ENCODE assay signal across 7 cellular contexts in the genomic region with DNA sequence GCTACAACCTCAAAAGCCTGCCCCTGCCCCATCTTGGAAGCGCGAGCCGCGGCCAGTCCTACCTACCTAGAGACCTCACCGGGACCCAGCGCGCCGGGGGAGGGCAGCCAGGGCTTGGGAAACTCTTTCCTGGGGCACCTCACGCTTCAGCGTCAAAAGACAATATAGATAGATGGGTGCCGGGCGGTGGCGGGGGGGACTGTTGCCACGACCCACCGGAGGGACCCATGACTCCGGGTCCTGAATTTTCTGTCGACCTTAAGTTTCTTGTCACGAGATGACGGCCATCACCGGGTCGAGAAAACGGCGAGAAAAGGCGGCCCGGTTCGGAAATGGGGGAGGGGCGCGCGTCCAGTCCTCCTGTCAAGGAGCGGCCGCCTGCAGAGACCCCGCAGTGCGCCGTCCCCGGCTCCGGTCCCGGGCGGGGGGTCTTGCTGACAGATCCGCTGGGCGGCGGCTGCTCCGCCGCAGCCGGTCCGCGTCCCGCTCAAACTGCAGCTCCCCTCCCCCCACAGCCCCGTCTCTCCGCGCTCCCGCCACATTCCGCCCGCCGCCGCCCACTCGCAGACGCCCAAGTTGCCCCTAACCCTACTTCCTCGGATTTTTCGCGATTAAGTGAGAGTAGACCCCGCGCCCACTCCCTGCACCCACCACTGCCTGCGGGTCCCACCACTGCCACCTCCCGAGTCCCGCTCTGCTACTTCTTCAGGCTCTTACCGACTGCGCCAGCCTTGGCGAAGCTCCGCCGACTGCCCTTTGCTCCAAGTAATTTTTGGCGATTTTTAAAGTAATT.
DNase-seq lines count a peak whose midpoint lies in the region; ATAC-seq and FAIRE-seq lines count a peak whose summit lies in the region.

No MANE protein-coding gene starts in this region.

- intact Hi-C loops in Right ventricle myocardium superior (cut with DNase I) (loop anchor here (5.0 to 10.0 kb wide), 3 partner anchors 84 to 723 kb away; partner anchors contain the start of gene TRIM13), posterior cingulate gyrus (cut with DNase I) (loop anchor here (5.0 to 10.0 kb wide), 5 partner anchors 64 to 993 kb away; partner anchors contain the start of genes KCNRG and SPRYD7), aorta (cut with DNase I) (loop anchor here (2.0 to 10.0 kb wide), 5 partner anchors 84 to 833 kb away; partner anchors contain the start of gene TRIM13 (in 2 of the 2))

- DNase-seq in GM18507 (ENCODE audit: extremely low spot score, insufficient read length, low read depth) (no peak), OCI-M1 (lab: John Stamatoyannopoulos, UW) (peak; percentile 82), activated gamma-delta T cell (lab: John Stamatoyannopoulos, UW) (peak; percentile 38), Right ventricle myocardium superior (peak; percentile 68), posterior cingulate gyrus (peak; percentile 8 to 88 (median 30)), aorta (peak; percentile 73 to 86)

- no peaks in the 10 kb centered on the region for H3K9me3 ChIP-seq in aorta (ENCODE audit: control insufficient read depth, low read length)

- no peaks in the 10 kb centered on the region for H3K27me3 ChIP-seq in aorta (ENCODE audit: control insufficient read depth in 1 of 2, insufficient read depth in 2 of 2, low read length in 1 of 2)

- peak; percentile 52 for FAIRE-seq in GM18507 (lab: Jason Lieb, UNC)

- peak; percentile 12 for ATAC-seq in HG02884 (IDR thresholded peaks at IDR 0.05; ENCODE audit: unreplicated experiment)
- ATAC-seq in Right ventricle myocardium superior (ENCODE audit: poor library complexity): peak; percentile 40
- peak; percentile 67 for ATAC-seq in aorta (ENCODE audit: low FRiP score)

- peak overlapping the region; percentile 67 to 90 for H3K4me3 ChIP-seq in aorta (ENCODE audit: low read length in 2 of 2)

- no peaks in the 10 kb centered on the region for H3K36me3 ChIP-seq in aorta (ENCODE audit: control insufficient read depth in 1 of 2, insufficient read depth in 2 of 2, low read length in 1 of 2)

- H3K27ac ChIP-seq in aorta (ENCODE audit: low read depth in 1 of 2, low read length in 2 of 2): peak overlapping the region; percentile 62 to 75

- H3K4me1 ChIP-seq in aorta (ENCODE audit: control insufficient read depth in 1 of 2, insufficient read depth in 2 of 2, low read length in 2 of 2): peaks cover 0 to under 1% of the 10 kb centered on the region in 2 donors

- WGBS in aorta, 2 donors: 0% methylated on average over 66 to 71 of the region's 71 CpGs

Comparison
In these comparisons a context has a peak if more than half of its experiments do, and no peak if none do; other contexts are left out.
1. ATAC-seq: peak in every context shown above with its lines; median percentile 67 in aorta; 40 in Right ventricle myocardium superior; 12 in HG02884.